20 cellular contexts compared by ENCODE assay signal in genomic region chr2:166013878-166014277, GRCh38.
"Had no signal": no experiment of that assay in that cellular context is flagged by ENCODE, and none has a peak within 500 bp of the region (broad histone marks: within the 10 kb centered on the region; RNA-seq: fewer than 3 reads in every experiment).

No MANE protein-coding gene starts in this region.

- H3K4me3 ChIP-seq: adrenal gland, cardiac muscle cell, colonic mucosa, sigmoid colon, spleen, testis, upper lobe of right lung had no signal

- H3K27me3 Mint-ChIP-seq: stimulated activated naive CD8-positive, alpha-beta T cell treated with anti-CD3 and anti-CD28 coated beads, Interleukin-15, amount 100 ng/mL, for 72 hours had no signal

- H3K27ac ChIP-seq: adrenal gland, cardiac muscle cell, colonic mucosa, sigmoid colon, spleen, testis, upper lobe of right lung, WERI-Rb-1 had no signal

- H3K9me3 Mint-ChIP-seq: activated CD4-positive, alpha-beta memory T cell treated with anti-CD3 and anti-CD28 coated beads for 36 hours; activated T-cell treated with anti-CD3 and anti-CD28 coated beads, Interleukin-2, amount 50 U/mL, for 24 hours; nephron; stimulated activated naive CD8-positive, alpha-beta T cell treated with anti-CD3 and anti-CD28 coated beads, Interleukin-15, amount 100 ng/mL, for 72 hours; T-helper 1 cell treated with Interleukin-12 subunit alpha and Interleukin-12 subunit beta and Interleukin-4 antibody, amounts not matched to agents 30 μg/mL and 1 μg/mL, for 36 hours had no signal

- H3K4me1 Mint-ChIP-seq: activated CD4-positive, alpha-beta T cell treated with anti-CD3 and anti-CD28 coated beads for 36 hours; nephron; stimulated activated naive CD8-positive, alpha-beta T cell treated with anti-CD3 and anti-CD28 coated beads, Interleukin-15, amount 100 ng/mL, for 72 hours had no signal

- DNase-seq: activated CD4-positive, alpha-beta memory T cell treated with anti-CD3 and anti-CD28 coated beads for 36 hours; activated CD4-positive, alpha-beta T cell treated with anti-CD3 and anti-CD28 coated beads for 36 hours; activated effector memory CD4-positive, alpha-beta T cell treated with Interleukin-2 at 50 U/mL for 16 hours; activated naive CD4-positive, alpha-beta T cell treated with anti-CD3 and anti-CD28 coated beads, Interleukin-2, amount 50 U/mL, for 16 hours; activated T-cell treated with anti-CD3 and anti-CD28 coated beads, Interleukin-2, amount 50 U/mL, for 24 hours; adrenal gland; colonic mucosa; head of caudate nucleus; kidney glomerular epithelial cell; left ventricle myocardium superior; mesenchymal stem cell; sigmoid colon; spleen; stimulated activated naive CD8-positive, alpha-beta T cell treated with anti-CD3 and anti-CD28 coated beads, Interleukin-15, amount 100 ng/mL, for 72 hours; testis; upper lobe of right lung; WERI-Rb-1 had no signal

- H3K36me3 Mint-ChIP-seq: activated CD4-positive, alpha-beta memory T cell treated with anti-CD3 and anti-CD28 coated beads for 36 hours had no signal

- H3K4me1 ChIP-seq: adrenal gland, colonic mucosa, sigmoid colon, spleen, testis, upper lobe of right lung had no signal

- H3K4me3 Mint-ChIP-seq: activated CD4-positive, alpha-beta memory T cell treated with anti-CD3 and anti-CD28 coated beads for 36 hours; activated CD4-positive, alpha-beta T cell treated with anti-CD3 and anti-CD28 coated beads for 36 hours; activated T-cell treated with anti-CD3 and anti-CD28 coated beads, Interleukin-2, amount 50 U/mL, for 24 hours; nephron; stimulated activated naive CD8-positive, alpha-beta T cell treated with anti-CD3 and anti-CD28 coated beads, Interleukin-15, amount 100 ng/mL, for 72 hours; T-helper 1 cell treated with Interleukin-12 subunit alpha and Interleukin-12 subunit beta and Interleukin-4 antibody, amounts not matched to agents 30 μg/mL and 1 μg/mL, for 36 hours had no signal

- H3K36me3 ChIP-seq: adrenal gland, cardiac muscle cell, colonic mucosa, sigmoid colon, spleen, upper lobe of right lung, WERI-Rb-1 had no signal

- H3K27me3 ChIP-seq: adrenal gland, colonic mucosa, sigmoid colon, spleen, testis, upper lobe of right lung had no signal

- H3K9me3 ChIP-seq: colonic mucosa, sigmoid colon, spleen, testis, upper lobe of right lung had no signal

- ATAC-seq: activated CD4-positive, alpha-beta T cell treated with anti-CD3 and anti-CD28 coated beads for 36 hours; left ventricle myocardium superior; stimulated activated naive CD8-positive, alpha-beta T cell treated with anti-CD3 and anti-CD28 coated beads, Interleukin-15, amount 100 ng/mL, for 72 hours; upper lobe of right lung had no signal

- H3K27ac Mint-ChIP-seq: activated CD4-positive, alpha-beta memory T cell treated with anti-CD3 and anti-CD28 coated beads for 36 hours; activated CD4-positive, alpha-beta T cell treated with anti-CD3 and anti-CD28 coated beads for 36 hours; activated T-cell treated with anti-CD3 and anti-CD28 coated beads, Interleukin-2, amount 50 U/mL, for 24 hours; nephron; stimulated activated naive CD8-positive, alpha-beta T cell treated with anti-CD3 and anti-CD28 coated beads, Interleukin-15, amount 100 ng/mL, for 72 hours; T-helper 1 cell treated with Interleukin-12 subunit alpha and Interleukin-12 subunit beta and Interleukin-4 antibody, amounts not matched to agents 30 μg/mL and 1 μg/mL, for 36 hours had no signal
